In genomic region chr19:42289556-42290041, GRCh38 we compare ENCODE assay signal across 27 cellular contexts. TPM values are rescaled to one million over a fixed set of nuclear protein-coding genes. Genes with fewer than 3 reads are reported as not detected.
DNase-seq lines count a peak whose midpoint lies in the region; ATAC-seq, FAIRE-seq and TF ChIP-seq lines count a peak whose summit lies in the region.
"Had no signal": no experiment of that assay in that cellular context is flagged by ENCODE, and none has a peak within 500 bp of the region (broad histone marks: within the 10 kb centered on the region; RNA-seq: fewer than 3 reads in every experiment).

No MANE protein-coding gene starts in this region.

- no peak overlapping the region for H4K8ac ChIP-seq in IMR-90 (ENCODE audit: low read depth in 2 of 2, low read length in 2 of 2)

- H2BK120ac ChIP-seq in IMR-90 (ENCODE audit: low read depth, low read length), result no peak overlapping the region

- dilution Hi-C loops in IMR-90 (cut with HindIII; ENCODE audit: low sequenced_read_pairs, unreplicated experiment), result no loop called here

- H3K56ac ChIP-seq in IMR-90 (ENCODE audit: extremely low read depth, insufficient read depth, low read length), result no peak overlapping the region

- H4K20me1 ChIP-seq in IMR-90 (ENCODE audit: insufficient read depth, low read length), result peaks cover 23% of the 10 kb centered on the region

- H3K4me1 Mint-ChIP-seq in Calu3 (ENCODE audit: low read depth, unreplicated experiment), result peaks cover 19% of the 10 kb centered on the region

- in situ Hi-C loops in IMR-90 (cut with MboI; ENCODE audit: low sequenced_read_pairs), result no loop called here

- H3K9me3 Mint-ChIP-seq in Calu3 (ENCODE audit: low read depth, unreplicated experiment), result no peaks in the 10 kb centered on the region
- H3K9me3 Mint-ChIP-seq: CD8-positive, alpha-beta memory T cell; HFFc6 had no signal

- H3K4me3 Mint-ChIP-seq in Calu3 (ENCODE audit: low read depth, unreplicated experiment), result no peak overlapping the region
- H3K4me3 Mint-ChIP-seq: HFFc6 had no signal

- no peak overlapping the region for H2AK5ac ChIP-seq in IMR-90 (ENCODE audit: low read depth, low read length)

- DNase-seq in right cardiac atrium, result peak in 2 of 3 donors; percentile 25 to 33
- DNase-seq in left cardiac atrium, result no peak
- DNase-seq in IMR-90, result no peak
- peak; percentile 65 for DNase-seq in kidney
- DNase-seq in Calu3, result no peak
- DNase-seq in retina, result no peak
- DNase-seq: AML-193; CD8-positive, alpha-beta memory T cell; DMS153; DND-41; H7; HFFc6; KG1; MG63; NCI-H1105 treated with DMSO at 0.1 percent for 48 hours; NCI-H146; NCI-H1930; NCI-H2107; NCI-H446; NCI-H524 treated with DMSO at 0.1 percent for 48 hours; NCI-H774; PC-3; SHP77 had no signal

- no peak overlapping the region for H2BK20ac ChIP-seq in IMR-90 (ENCODE audit: low read depth, low read length)

- H3K4me2 ChIP-seq in IMR-90 (ENCODE audit: low read depth, low read length), result no peak overlapping the region
- H3K4me2 ChIP-seq: A549 had no signal

- peaks cover 25 to 34% of the 10 kb centered on the region in 2 experiments for H3K79me1 ChIP-seq in IMR-90 (ENCODE audit: low read depth in 1 of 2, low read length in 2 of 2)

- H3K23ac ChIP-seq in IMR-90 (ENCODE audit: low read depth, low read length), result no peak overlapping the region

- CTCF ChIA-PET in IMR-90 (lab: Yijun Ruan, JAX), result no interaction called here
- CTCF ChIA-PET in Calu3 (lab: Charles Lee), result no interaction called here

- TF ChIP-seq POLR2A in IMR-90 (IDR thresholded peaks at IDR 0.05; ENCODE audit: low read depth, low read length), result no peak

- no peak for TF ChIP-seq RAD21 in IMR-90 (IDR thresholded peaks at IDR 0.05; ENCODE audit: low read length)

- H3K36me3 Mint-ChIP-seq in Calu3 (ENCODE audit: insufficient read depth, unreplicated experiment), result peaks cover 69% of the 10 kb centered on the region

- H3K4me3 ChIP-seq in right cardiac atrium (ENCODE audit: low read length) (no peak overlapping the region), IMR-90 (ENCODE audit: insufficient read depth, low read depth, low read length) (no peak overlapping the region), kidney (ENCODE audit: low read length in 2 of 2) (no peak overlapping the region)
- H3K4me3 ChIP-seq: A549, MG63 had no signal

- no peak overlapping the region for H2BK15ac ChIP-seq in IMR-90 (ENCODE audit: low read depth, low read length)

- intact Hi-C loops in right cardiac atrium (cut with DNase I), result no loop called here
- intact Hi-C loops in left cardiac atrium (cut with DNase I), result loop anchor here in 1 of 2 donors (5.0 kb wide), 1 partner anchor 42 kb away; no protein-coding TSS in a partner anchor
- intact Hi-C loops in IMR-90 (cut with micrococcal nuclease), result no loop called here
- intact Hi-C loops in kidney (cut with DNase I), result no loop called here
- intact Hi-C loops in Calu3 (cut with micrococcal nuclease; ENCODE audit: unreplicated experiment), result loop anchor here (10.0 kb wide), 1 partner anchor 165 kb away; no protein-coding TSS in a partner anchor

- WGBS in right cardiac atrium, result 87% methylated on average over 8 of the region's 8 CpGs
- no CpG with 5 or more reads among the region's 8 CpGs for WGBS in IMR-90 (ENCODE audit: extremely low coverage in 2 of 2, insufficient read length in 1 of 2), 2 experiments

- H3K27me3 Mint-ChIP-seq in Calu3 (ENCODE audit: unreplicated experiment), result no peaks in the 10 kb centered on the region
- H3K27me3 Mint-ChIP-seq: CD8-positive, alpha-beta memory T cell had no signal

- no peak overlapping the region for H3K27ac Mint-ChIP-seq in Calu3 (ENCODE audit: unreplicated experiment)
- H3K27ac Mint-ChIP-seq: HFFc6 had no signal

- no peak overlapping the region for H3K18ac ChIP-seq in IMR-90 (ENCODE audit: low read depth, low read length)

- no peak overlapping the region for H4K5ac ChIP-seq in IMR-90 (ENCODE audit: low read depth, low read length)

- H3K9ac ChIP-seq in IMR-90 (ENCODE audit: low read depth, low read length) (no peak overlapping the region), kidney (ENCODE audit: low read length in 2 of 2) (no peak overlapping the region)

- H3K36me3 ChIP-seq in IMR-90 (ENCODE audit: control insufficient read depth, insufficient read depth, low read length) (peaks cover 74% of the 10 kb centered on the region), kidney (ENCODE audit: control insufficient read depth in 1 of 2, insufficient read depth in 2 of 2, low read length in 2 of 2) (peaks cover 12 to 32% of the 10 kb centered on the region in 2 donors)

- H3K27me3 ChIP-seq in right cardiac atrium (ENCODE audit: control insufficient read depth, insufficient read depth), result no peaks in the 10 kb centered on the region
- H3K27me3 ChIP-seq in IMR-90 (ENCODE audit: control insufficient read depth, insufficient read depth, low read length), result no peaks in the 10 kb centered on the region
- H3K27me3 ChIP-seq: MG63 had no signal

- POLR2A ChIA-PET in IMR-90 (lab: Charles Lee; ENCODE audit: unreplicated experiment), result no interaction called here

- ATAC-seq in right cardiac atrium (no peak), left cardiac atrium (no peak), IMR-90 (ENCODE audit: low read depth) (no peak), HG03159 (IDR thresholded peaks at IDR 0.05; ENCODE audit: unreplicated experiment) (no peak)
- ATAC-seq: A549, PC-3 had no signal

- no peak overlapping the region for H3K14ac ChIP-seq in IMR-90 (replicated peaks; ENCODE audit: low read depth, low read length)

- no peak overlapping the region for H3K4ac ChIP-seq in IMR-90 (ENCODE audit: low read depth, low read length)

- no peak overlapping the region for H2BK5ac ChIP-seq in IMR-90 (ENCODE audit: low read depth, low read length, poor library complexity, severe bottlenecking)

- no peak for TF ChIP-seq CTCF in IMR-90 (conservative IDR thresholded peaks at IDR 0.05; ENCODE audit: low read depth, low read length)
- TF ChIP-seq CTCF in kidney (IDR thresholded peaks at IDR 0.05; ENCODE audit: borderline replicate concordance, extremely low read depth, insufficient read depth), result no peak
- no peak for TF ChIP-seq CTCF in Calu3 (IDR thresholded peaks at IDR 0.05; ENCODE audit: unreplicated experiment)

- H2AK9ac ChIP-seq in IMR-90 (replicated peaks; ENCODE audit: low read depth, low read length, poor library complexity), result peak overlapping the region; percentile 5

- no peak for FAIRE-seq in kidney (lab: Jason Lieb, UNC)
- FAIRE-seq: A549, GM18507 had no signal

- H2AFZ ChIP-seq in IMR-90 (replicated peaks; ENCODE audit: low read length, poor library complexity), result no peak overlapping the region

- H4K91ac ChIP-seq in IMR-90 (ENCODE audit: insufficient read depth, low read depth, low read length), result no peak overlapping the region

- BruUV-seq in IMR-90 (replicated peaks; lab: Mats Ljungman, UMichigan) (no TSS peak), Calu3 (replicated peaks; lab: Mats Ljungman, UMichigan) (no TSS peak)

- H3K4me1 ChIP-seq in right cardiac atrium (ENCODE audit: control insufficient read depth, insufficient read depth, low read length), result peaks cover 12% of the 10 kb centered on the region
- H3K4me1 ChIP-seq in IMR-90 (ENCODE audit: control insufficient read depth, insufficient read depth, low read length), result peaks cover 16% of the 10 kb centered on the region
- peaks cover 18 to 21% of the 10 kb centered on the region in 2 donors for H3K4me1 ChIP-seq in kidney (ENCODE audit: control insufficient read depth in 1 of 2, insufficient read depth in 1 of 2, low read depth in 1 of 2, low read length in 2 of 2)

- H3K9me1 ChIP-seq in IMR-90 (ENCODE audit: insufficient read depth, low read length), result peaks cover 7% of the 10 kb centered on the region; the same call in 1 of the 2 replicates

- H3K9me3 ChIP-seq in right cardiac atrium (ENCODE audit: control insufficient read depth, low read length) (no peaks in the 10 kb centered on the region), IMR-90 (ENCODE audit: control insufficient read depth, insufficient read depth, low read length) (no peaks in the 10 kb centered on the region), kidney (ENCODE audit: control insufficient read depth in 1 of 2, low read length in 2 of 2) (no peaks in the 10 kb centered on the region)
- H3K9me3 ChIP-seq: A549, MG63 had no signal

- H3K27ac ChIP-seq in right cardiac atrium (ENCODE audit: low read length) (no peak overlapping the region), IMR-90 (ENCODE audit: insufficient read depth, low read length) (no peak overlapping the region), kidney (ENCODE audit: low read depth in 2 of 2, low read length in 2 of 2) (no peak overlapping the region)
- H3K27ac ChIP-seq: A549, C4-2B had no signal

RNA-seq across cellular contexts. Expression of gene PRR19, which starts 12.3 kb away (rescaled TPM):
- total RNA-seq in right cardiac atrium (under 1 TPM in 3 of 4 donors, not detected in 1; 0.20 to 0.32 (median 0.26) TPM), left cardiac atrium (under 1 TPM; 0.12 to 0.16 TPM), IMR-90 (2012; rRNA removed) (0.28 and 0.36 TPM in 2 replicates), kidney (0.47 TPM), Calu3 (2022) (1.7 and 2.4 TPM in 2 replicates)
- polyA plus RNA-seq in right cardiac atrium (0.29 TPM), IMR-90 (2012; rRNA removed) (1.6 and 1.8 TPM in 2 replicates), kidney (ENCODE audit: insufficient read depth, low read depth, low replicate concordance) (0.71 TPM)
- polyA plus RNA-seq in IMR-90 (2012; cell fraction: cytosol; rRNA removed), result 0.79 and 1.7 TPM in 2 replicates
- polyA plus RNA-seq in IMR-90 (2012; cell fraction: nucleus; rRNA removed; ENCODE audit: low replicate concordance), result 0.60 and 1.5 TPM in 2 replicates
- total RNA-seq: PC-3 had no signal

RNA-seq across cellular contexts. Expression of gene PAFAH1B3, which starts 12.8 kb away (rescaled TPM):
- total RNA-seq in right cardiac atrium (1 to 10 TPM; 1.6 to 5.9 (median 4.4) TPM), left cardiac atrium (1 to 10 TPM; 4.1 to 6.2 TPM), IMR-90 (2012; rRNA removed) (71.2 and 76.4 TPM in 2 replicates), kidney (22.0 TPM), Calu3 (2022) (68.3 and 72.4 TPM in 2 replicates)
- polyA plus RNA-seq in right cardiac atrium (4.3 TPM), IMR-90 (2012; rRNA removed) (64.3 and 69.7 TPM in 2 replicates), kidney (ENCODE audit: insufficient read depth, low read depth, low replicate concordance) (38.3 TPM)
- polyA plus RNA-seq in IMR-90 (2012; cell fraction: cytosol; rRNA removed), result 92.1 and 108 TPM in 2 replicates
- polyA plus RNA-seq in IMR-90 (2012; cell fraction: nucleus; rRNA removed; ENCODE audit: low replicate concordance), result 40.0 and 79.4 TPM in 2 replicates
- total RNA-seq: PC-3 had no signal

RNA-seq across cellular contexts. Expression of gene CIC, which starts 20.5 kb away (rescaled TPM):
- total RNA-seq in right cardiac atrium, result 10 to 100 TPM; 36.4 to 42.7 (median 39.6) TPM
- polyA plus RNA-seq in right cardiac atrium, result 28.6 TPM
- total RNA-seq in left cardiac atrium, result 10 to 100 TPM; 34.7 to 42.1 TPM
- 1.8 and 2.5 TPM in 2 replicates for total RNA-seq in IMR-90 (2012; rRNA removed)
- 23.2 and 27.3 TPM in 2 replicates for polyA plus RNA-seq in IMR-90 (2012; rRNA removed)
- 20.0 and 22.5 TPM in 2 replicates for polyA plus RNA-seq in IMR-90 (2012; cell fraction: cytosol; rRNA removed)
- 50.1 and 139 TPM in 2 replicates for polyA plus RNA-seq in IMR-90 (2012; cell fraction: nucleus; rRNA removed; ENCODE audit: low replicate concordance)
- total RNA-seq in kidney, result 90.9 TPM
- 18.8 TPM for polyA plus RNA-seq in kidney (ENCODE audit: insufficient read depth, low read depth, low replicate concordance)
- total RNA-seq in Calu3 (2022), result 72.6 and 75.5 TPM in 2 replicates

RNA-seq across cellular contexts. Expression of gene TMEM145, which starts 23.5 kb away (rescaled TPM):
- total RNA-seq in right cardiac atrium, result 1 to 10 TPM in 3 of 4 donors, under 1 TPM in 1; 0.91 to 1.6 (median 1.2) TPM
- polyA plus RNA-seq in right cardiac atrium, result 0.41 TPM
- 1 to 10 TPM in 1 of 2 donors, under 1 TPM in 1; 0.50 to 1.4 TPM for total RNA-seq in left cardiac atrium
- total RNA-seq in IMR-90 (2012; rRNA removed), result under 0.01 and 2.5 TPM in 2 replicates
- 0.09 and 0.41 TPM in 2 replicates for polyA plus RNA-seq in IMR-90 (2012; rRNA removed)
- polyA plus RNA-seq in IMR-90 (2012; cell fraction: cytosol; rRNA removed), result 0.10 and 0.20 TPM in 2 replicates
- polyA plus RNA-seq in IMR-90 (2012; cell fraction: nucleus; rRNA removed; ENCODE audit: low replicate concordance), result 1.5 and 2.9 TPM in 2 replicates
- not detected for total RNA-seq in kidney
- not detected for polyA plus RNA-seq in kidney (ENCODE audit: insufficient read depth, low read depth, low replicate concordance)
- total RNA-seq in Calu3 (2022), result 1.5 and 3.1 TPM in 2 replicates
- polyA plus RNA-seq: CD8-positive, alpha-beta memory T cell had no signal

RNA-seq across cellular contexts. Expression of gene ERF, which starts 34.7 kb away (rescaled TPM):
- 10 to 100 TPM; 33.3 to 58.1 (median 48.1) TPM for total RNA-seq in right cardiac atrium
- 39.1 TPM for polyA plus RNA-seq in right cardiac atrium
- total RNA-seq in left cardiac atrium, result 10 to 100 TPM; 37.9 to 50.6 TPM
- 5.2 and 6.1 TPM in 2 replicates for total RNA-seq in IMR-90 (2012; rRNA removed)
- 32.4 and 50.9 TPM in 2 replicates for polyA plus RNA-seq in IMR-90 (2012; rRNA removed)
- 21.0 and 43.3 TPM in 2 replicates for polyA plus RNA-seq in IMR-90 (2012; cell fraction: cytosol; rRNA removed)
- polyA plus RNA-seq in IMR-90 (2012; cell fraction: nucleus; rRNA removed; ENCODE audit: low replicate concordance), result 185 and 200 TPM in 2 replicates
- 61.2 TPM for total RNA-seq in kidney
- polyA plus RNA-seq in kidney (ENCODE audit: insufficient read depth, low read depth, low replicate concordance), result 31.1 TPM
- 100 and 124 TPM in 2 replicates for total RNA-seq in Calu3 (2022)

Comparison
In these comparisons a context has a peak if more than half of its experiments do, and no peak if none do; other contexts are left out.
1. DNase-seq: peak in right cardiac atrium (2 of 3) and kidney (single experiment); none in left cardiac atrium (single experiment), IMR-90 (single experiment), Calu3 (single experiment) and retina (single experiment).
2. RNA of gene CIC, which starts 20.5 kb away (total RNA-seq): 90.9 TPM in kidney (single experiment), 72.6 to 75.5 TPM in Calu3, 34.7 to 42.1 TPM in left cardiac atrium and 36.4 to 42.7 TPM in right cardiac atrium; 1.8 to 2.5 TPM in IMR-90; every median in the first group is over 10 times any median in the second.